ENCODE assay signal across 12 cellular contexts in the genomic region with DNA sequence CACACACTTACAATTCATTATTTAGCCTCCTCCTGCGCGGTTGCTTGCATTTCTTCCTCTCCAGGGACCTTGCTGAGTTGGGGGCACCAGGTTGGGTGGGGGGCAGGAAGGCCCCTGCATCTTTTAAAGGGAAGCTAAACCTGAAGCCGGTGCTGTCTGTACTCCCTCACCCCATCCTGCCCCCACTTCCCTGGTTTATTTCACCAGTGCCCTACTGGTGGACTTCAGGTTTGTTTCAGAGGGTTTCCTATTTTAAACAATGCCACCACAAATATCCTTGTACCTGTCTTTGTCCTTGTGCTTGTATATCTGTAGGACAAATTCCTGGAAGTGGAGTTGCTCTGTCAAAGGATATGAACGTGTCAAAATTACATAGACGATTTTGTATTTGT. TPM values are rescaled to one million over a fixed set of nuclear protein-coding genes. Genes with fewer than 3 reads are reported as not detected.
DNase-seq lines count a peak whose midpoint lies in the region; ATAC-seq and TF ChIP-seq lines count a peak whose summit lies in the region.
"Had no signal": no experiment of that assay in that cellular context is flagged by ENCODE, and none has a peak within 500 bp of the region (broad histone marks: within the 10 kb centered on the region; RNA-seq: fewer than 3 reads in every experiment).

No MANE protein-coding gene starts in this region.

- peak; percentile 13 for TF ChIP-seq CTCF in brain microvascular endothelial cell (IDR thresholded peaks at IDR 0.05; ENCODE audit: low read depth, low read length, missing control alignments)
- no peak for TF ChIP-seq CTCF in lower lobe of right lung (IDR thresholded peaks at IDR 0.05)
- TF ChIP-seq CTCF in upper lobe of right lung (IDR thresholded peaks at IDR 0.05), result no peak

- in situ Hi-C loops in brain microvascular endothelial cell (cut with HindIII; ENCODE audit: low pct_ligation_motif_present, low sequenced_read_pairs), result no loop called here

- intact Hi-C loops in lower lobe of right lung (cut with DNase I) (no loop called here), upper lobe of right lung (cut with DNase I) (no loop called here)

- H3K9me3 ChIP-seq in HUES64 (ENCODE audit: insufficient read depth, low read depth, low read length) (no peaks in the 10 kb centered on the region), lower lobe of right lung (no peaks in the 10 kb centered on the region), upper lobe of right lung (no peaks in the 10 kb centered on the region)

- WGBS in HUES64, result 76% methylated on average over 5 of the region's 5 CpGs

- no peak for DNase-seq in brain microvascular endothelial cell
- DNase-seq in lower lobe of right lung, result no peak
- no peak for DNase-seq in upper lobe of right lung
- DNase-seq in NCI-H774 (lab: John Stamatoyannopoulos, UW), result no peak
- DNase-seq in NCI-H526 treated with DMSO at 0.1 percent for 48 hours (lab: John Stamatoyannopoulos, UW), result no peak
- DNase-seq: activated T-cell treated with anti-CD3 and anti-CD28 coated beads, Interleukin-2, amount 50 U/mL, for 48 hours; DMS153; MV-4-11; natural killer cell had no signal

- H3K4me3 ChIP-seq in HUES64 (ENCODE audit: low read length) (no peak overlapping the region), brain microvascular endothelial cell (ENCODE audit: low read depth, low read length) (no peak overlapping the region), lower lobe of right lung (peak overlapping the region; percentile 37), upper lobe of right lung (no peak overlapping the region)

- H3K4me1 ChIP-seq in HUES64 (ENCODE audit: insufficient read depth, low read length), result peaks cover 41% of the 10 kb centered on the region
- peaks cover 43% of the 10 kb centered on the region for H3K4me1 ChIP-seq in lower lobe of right lung
- H3K4me1 ChIP-seq in upper lobe of right lung, result peaks cover 43% of the 10 kb centered on the region

- no peaks in the 10 kb centered on the region for H3K36me3 ChIP-seq in HUES64 (ENCODE audit: insufficient read depth, low read length)
- H3K36me3 ChIP-seq in brain microvascular endothelial cell (replicated peaks), result no peaks in the 10 kb centered on the region
- H3K36me3 ChIP-seq in lower lobe of right lung, result no peaks in the 10 kb centered on the region
- H3K36me3 ChIP-seq in upper lobe of right lung, result no peaks in the 10 kb centered on the region

- no peaks in the 10 kb centered on the region for H3K27me3 ChIP-seq in HUES64 (ENCODE audit: insufficient read depth, low read length)
- H3K27me3 ChIP-seq in brain microvascular endothelial cell (replicated peaks), result no peaks in the 10 kb centered on the region
- H3K27me3 ChIP-seq in lower lobe of right lung (ENCODE audit: low read depth), result no peaks in the 10 kb centered on the region
- no peaks in the 10 kb centered on the region for H3K27me3 ChIP-seq in upper lobe of right lung

- ATAC-seq in lower lobe of right lung (peak; percentile 3 to 6), upper lobe of right lung (no peak), GM21360 (IDR thresholded peaks at IDR 0.05; ENCODE audit: unreplicated experiment) (no peak)
- ATAC-seq: natural killer cell; stimulated activated memory B cell treated with anti-CD40 and anti-IgM and Interleukin-4, amounts not matched to agents 10 μg/mL and 1 μg/mL and 100 μg/mL, for 72 hours had no signal

- H3K9ac ChIP-seq in HUES64 (ENCODE audit: low read depth, low read length), result peak overlapping the region; percentile 39; the same call in 1 of the 2 replicates

- H3K27ac ChIP-seq in HUES64 (ENCODE audit: low read depth, low read length) (peak overlapping the region; percentile 34), brain microvascular endothelial cell (peak overlapping the region; percentile 25), lower lobe of right lung (peak overlapping the region; percentile 78), upper lobe of right lung (peak overlapping the region; percentile 77)

RNA-seq across cellular contexts. Expression of a gene that starts 21.0 kb away (rescaled TPM):
- 81.6 TPM for polyA plus RNA-seq in HUES64 (2013, experiment 1 of 2)
- 88.8 TPM for polyA plus RNA-seq in HUES64 (2013, experiment 2 of 2)
- 81.0 TPM for total RNA-seq in lower lobe of right lung
- total RNA-seq in upper lobe of right lung, result 97.1 TPM

RNA-seq across cellular contexts. Expression of a gene that starts 37.7 kb away (rescaled TPM):
- polyA plus RNA-seq in HUES64 (2013, experiment 1 of 2), result 17.2 TPM
- 16.3 TPM for polyA plus RNA-seq in HUES64 (2013, experiment 2 of 2)
- total RNA-seq in lower lobe of right lung, result 45.2 TPM
- total RNA-seq in upper lobe of right lung, result 32.0 TPM

RNA-seq across cellular contexts. Expression of a gene that starts 37.9 kb away (rescaled TPM):
- polyA plus RNA-seq in HUES64 (2013, experiment 1 of 2), result 62.2 TPM
- 59.8 TPM for polyA plus RNA-seq in HUES64 (2013, experiment 2 of 2)
- total RNA-seq in lower lobe of right lung, result 40.1 TPM
- 42.4 TPM for total RNA-seq in upper lobe of right lung

RNA-seq across cellular contexts. Expression of a gene that starts 43.4 kb away (rescaled TPM):
- 10.0 TPM for polyA plus RNA-seq in HUES64 (2013, experiment 1 of 2)
- 12.1 TPM for polyA plus RNA-seq in HUES64 (2013, experiment 2 of 2)
- total RNA-seq in lower lobe of right lung, result 16.1 TPM
- total RNA-seq in upper lobe of right lung, result 20.1 TPM

Comparison
In these comparisons a context has a peak if more than half of its experiments do, and no peak if none do; other contexts are left out.
1. H3K27ac ChIP-seq: peak in every context shown above with its lines; median percentile 78 in lower lobe of right lung; 77 in upper lobe of right lung; 34 in HUES64; 25 in brain microvascular endothelial cell.
2. ATAC-seq: peak in lower lobe of right lung (2 of 2); none in upper lobe of right lung (single experiment) and GM21360 (single experiment).